23 cellular contexts compared by ENCODE assay signal in the genomic region with DNA sequence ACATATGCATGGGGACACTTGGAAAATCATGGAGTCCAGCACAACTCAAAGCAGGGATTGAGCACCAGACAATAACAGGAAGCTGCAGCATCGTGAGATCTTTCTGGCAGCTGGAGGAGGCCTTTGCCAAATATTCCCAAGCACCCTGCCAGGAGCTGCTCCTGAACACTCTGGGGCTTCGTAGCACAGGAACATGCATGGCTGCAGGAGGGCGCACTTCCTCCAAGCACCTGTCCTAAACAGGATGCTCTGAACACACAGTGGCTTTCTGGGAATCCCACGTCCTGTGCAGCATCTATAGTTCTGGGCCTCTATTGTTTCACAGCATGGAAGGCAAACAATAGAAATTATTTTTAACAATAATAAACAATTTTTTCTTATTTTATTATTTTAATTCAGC. TPM values are rescaled to one million over a fixed set of nuclear protein-coding genes. Genes with fewer than 3 reads are reported as not detected.
A peak's percentile ranks its signal among the peaks of the same experiment; 100 is the strongest.
DNase-seq lines count a peak whose midpoint lies in the region; ATAC-seq lines count a peak whose summit lies in the region.
"Had no signal": no experiment of that assay in that cellular context is flagged by ENCODE, and none has a peak within 500 bp of the region (broad histone marks: within the 10 kb centered on the region; RNA-seq: fewer than 3 reads in every experiment).

No MANE protein-coding gene starts in this region.

- peaks cover 13% of the 10 kb centered on the region for H3K27me3 Mint-ChIP-seq in activated CD4-positive, alpha-beta T cell treated with anti-CD3 and anti-CD28 coated beads, Interleukin-2, amount 10 ng/mL, durations not matched to agents 24 days and 14 days
- H3K27me3 Mint-ChIP-seq: CD4-positive, CD25-positive, alpha-beta regulatory T cell had no signal

- H3K4me3 Mint-ChIP-seq in activated CD4-positive, alpha-beta T cell treated with anti-CD3 and anti-CD28 coated beads, Interleukin-2, amount 10 ng/mL, durations not matched to agents 24 days and 14 days = no peak overlapping the region
- H3K4me3 Mint-ChIP-seq: activated CD4-positive, alpha-beta memory T cell treated with anti-CD3 and anti-CD28 coated beads for 36 hours; CD4-positive, CD25-positive, alpha-beta regulatory T cell; H9; natural killer cell; T-helper 1 cell treated with Interleukin-12 subunit alpha and Interleukin-12 subunit beta and Interleukin-4 antibody, amounts not matched to agents 30 μg/mL and 1 μg/mL, for 36 hours had no signal

- ATAC-seq in Right ventricle myocardium superior (ENCODE audit: poor library complexity) (peak; percentile 54), GM21360 (IDR thresholded peaks at IDR 0.05; ENCODE audit: unreplicated experiment) (no peak)
- ATAC-seq in stimulated activated naive CD8-positive, alpha-beta T cell treated with anti-CD3 and anti-CD28 coated beads, Interleukin-15, Interleukin-2, amounts not matched to agents 100 U/mL and 50 U/mL, for 24 hours = no peak

- no peaks in the 10 kb centered on the region for H3K36me3 Mint-ChIP-seq in activated CD4-positive, alpha-beta T cell treated with anti-CD3 and anti-CD28 coated beads, Interleukin-2, amount 10 ng/mL, durations not matched to agents 24 days and 14 days (ENCODE audit: low read depth)
- H3K36me3 Mint-ChIP-seq: activated CD4-positive, alpha-beta memory T cell treated with anti-CD3 and anti-CD28 coated beads for 36 hours; CD4-positive, CD25-positive, alpha-beta regulatory T cell; natural killer cell had no signal

- no peaks in the 10 kb centered on the region for H3K9me3 ChIP-seq in skeletal muscle tissue (ENCODE audit: control insufficient read depth in 3 of 3, low read length in 3 of 3)
- H3K9me3 ChIP-seq: right lobe of liver, SJSA1, testis had no signal

- DNase-seq in activated CD4-positive, alpha-beta T cell treated with anti-CD3 and anti-CD28 coated beads, Interleukin-2, amount 10 ng/mL, durations not matched to agents 24 days and 14 days = peak; percentile 61
- DNase-seq in activated CD4-positive, alpha-beta T cell treated with anti-CD3 and anti-CD28 coated beads, Interleukin-2, amount 50 U/mL, for 48 hours = no peak
- DNase-seq in NCI-H446 treated with DMSO at 0.1 percent for 48 hours (lab: John Stamatoyannopoulos, UW) (peak; percentile 37), Right ventricle myocardium superior (peak; percentile 59)
- no peak for DNase-seq in stimulated activated naive CD8-positive, alpha-beta T cell treated with anti-CD3 and anti-CD28 coated beads, Interleukin-15, Interleukin-2, amounts not matched to agents 100 U/mL and 50 U/mL, for 24 hours
- DNase-seq: activated CD4-positive, alpha-beta memory T cell treated with anti-CD3 and anti-CD28 coated beads for 36 hours; activated naive CD4-positive, alpha-beta T cell treated with Interleukin-2 at 50 U/mL for 16 hours; activated T-cell treated with anti-CD3 and anti-CD28 coated beads, Interleukin-2, amount 50 U/mL, for 1 hour; aorta; central memory CD4-positive, alpha-beta T cell; DMS79 treated with DMSO at 0.1 percent for 48 hours; H9; MV-4-11; natural killer cell; PC-3; right lobe of liver; testis had no signal

- no peak overlapping the region for H3K27ac Mint-ChIP-seq in activated CD4-positive, alpha-beta T cell treated with anti-CD3 and anti-CD28 coated beads, Interleukin-2, amount 10 ng/mL, durations not matched to agents 24 days and 14 days
- H3K27ac Mint-ChIP-seq: activated CD4-positive, alpha-beta memory T cell treated with anti-CD3 and anti-CD28 coated beads for 36 hours; natural killer cell had no signal

- peak overlapping the region; percentile 64 for H3K27ac ChIP-seq in skeletal muscle tissue (ENCODE audit: low read depth, low read length)
- H3K27ac ChIP-seq: KMS-11, SJSA1, testis had no signal

- H3K4me1 ChIP-seq in skeletal muscle tissue (ENCODE audit: control insufficient read depth in 3 of 3, insufficient read depth in 3 of 3, low read length in 3 of 3) = peaks cover 5 to 19% (median 9%) of the 10 kb centered on the region in 3 donors
- H3K4me1 ChIP-seq: testis had no signal

- H3K4me1 Mint-ChIP-seq in activated CD4-positive, alpha-beta T cell treated with anti-CD3 and anti-CD28 coated beads, Interleukin-2, amount 10 ng/mL, durations not matched to agents 24 days and 14 days = peaks cover 11% of the 10 kb centered on the region
- H3K4me1 Mint-ChIP-seq: H9 had no signal

- no peaks in the 10 kb centered on the region for H3K36me3 ChIP-seq in skeletal muscle tissue (ENCODE audit: control insufficient read depth in 3 of 3, insufficient read depth in 3 of 3, low read length in 3 of 3)
- H3K36me3 ChIP-seq: right lobe of liver, SJSA1 had no signal

- no peak overlapping the region for H3K9ac ChIP-seq in skeletal muscle tissue (ENCODE audit: low read depth in 1 of 3, low read length in 3 of 3)
- H3K9ac ChIP-seq: KMS-11 had no signal

- intact Hi-C loops in activated CD4-positive, alpha-beta T cell treated with anti-CD3 and anti-CD28 coated beads, Interleukin-2, amount 10 ng/mL, durations not matched to agents 24 days and 14 days (cut with micrococcal nuclease) = no loop called here
- intact Hi-C loops in Right ventricle myocardium superior (cut with DNase I) = no loop called here

- H3K27me3 ChIP-seq in skeletal muscle tissue (ENCODE audit: control insufficient read depth in 3 of 3, insufficient read depth in 3 of 3, low read length in 3 of 3) = no peaks in the 10 kb centered on the region
- H3K27me3 ChIP-seq: right lobe of liver, SJSA1, testis had no signal

- H3K9me3 Mint-ChIP-seq in activated CD4-positive, alpha-beta T cell treated with anti-CD3 and anti-CD28 coated beads, Interleukin-2, amount 10 ng/mL, durations not matched to agents 24 days and 14 days = no peaks in the 10 kb centered on the region
- H3K9me3 Mint-ChIP-seq: activated CD4-positive, alpha-beta memory T cell treated with anti-CD3 and anti-CD28 coated beads for 36 hours; CD4-positive, CD25-positive, alpha-beta regulatory T cell; H9; natural killer cell; T-helper 1 cell treated with Interleukin-12 subunit alpha and Interleukin-12 subunit beta and Interleukin-4 antibody, amounts not matched to agents 30 μg/mL and 1 μg/mL, for 36 hours had no signal

- H3K4me3 ChIP-seq in skeletal muscle tissue (ENCODE audit: low read length in 3 of 3) = no peak overlapping the region
- H3K4me3 ChIP-seq: right lobe of liver, SJSA1, testis had no signal

RNA-seq across cellular contexts. Expression of gene ABLIM1, which starts 4.1 kb away (rescaled TPM):
- 16.5 and 18.5 TPM in 2 replicates for total RNA-seq in activated CD4-positive, alpha-beta T cell treated with anti-CD3 and anti-CD28 coated beads, Interleukin-2, amount 10 ng/mL, durations not matched to agents 24 days and 14 days
- total RNA-seq in Right ventricle myocardium superior (772 TPM), skeletal muscle tissue (34.4 TPM)

Comparison
In these comparisons a context has a peak if more than half of its experiments do, and no peak if none do; other contexts are left out.
1. DNase-seq: peak in activated CD4-positive, alpha-beta T cell treated with anti-CD3 and anti-CD28 coated beads, Interleukin-2, amount 10 ng/mL, durations not matched to agents 24 days and 14 days (single experiment), NCI-H446 treated with DMSO at 0.1 percent for 48 hours (single experiment) and Right ventricle myocardium superior (single experiment); none in activated CD4-positive, alpha-beta T cell treated with anti-CD3 and anti-CD28 coated beads, Interleukin-2, amount 50 U/mL, for 48 hours (0 of 2) and stimulated activated naive CD8-positive, alpha-beta T cell treated with anti-CD3 and anti-CD28 coated beads, Interleukin-15, Interleukin-2, amounts not matched to agents 100 U/mL and 50 U/mL, for 24 hours (single experiment).
2. RNA of gene ABLIM1, which starts 4.1 kb away (total RNA-seq): 772 TPM in Right ventricle myocardium superior (single experiment); 34.4 TPM in skeletal muscle tissue (single experiment) and 16.5 to 18.5 TPM in activated CD4-positive, alpha-beta T cell treated with anti-CD3 and anti-CD28 coated beads, Interleukin-2, amount 10 ng/mL, durations not matched to agents 24 days and 14 days; every median in the first group is over 10 times any median in the second.